Comparison of ENCODE assay signal across 16 cellular contexts in genomic region chrX:41785685-41786084, GRCh38.
DNase-seq lines count a peak whose midpoint lies in the region; ATAC-seq and TF ChIP-seq lines count a peak whose summit lies in the region.
"Had no signal": no experiment of that assay in that cellular context is flagged by ENCODE, and none has a peak within 500 bp of the region (broad histone marks: within the 10 kb centered on the region; RNA-seq: fewer than 3 reads in every experiment).

No MANE protein-coding gene starts in this region.

- no peaks in the 10 kb centered on the region for H3K9me3 Mint-ChIP-seq in chondrocyte (ENCODE audit: low read depth)

- H3K27ac ChIP-seq in OCI-LY3 (ENCODE audit: low read length): peak overlapping the region; percentile 59
- H3K27ac ChIP-seq: coronary artery, neutrophil, testis had no signal

- DNase-seq in activated CD4-positive, CD25-positive, alpha-beta regulatory T cell treated with anti-CD3 and anti-CD28 coated beads, Interleukin-2, amount 50 U/mL, for 72 hours: no peak
- DNase-seq in chondrocyte (ENCODE audit: low spot score): no peak
- DNase-seq in skeletal muscle cell (ENCODE audit: low read depth): peak; percentile 17
- DNase-seq in T-helper 9 cell: no peak
- DNase-seq: activated CD8-positive, alpha-beta memory T cell treated with anti-CD3 and anti-CD28 coated beads for 24 hours; KBM-7; NCI-H187; NCI-H524 treated with DMSO at 0.1 percent for 48 hours; testis had no signal

- H4K20me1 ChIP-seq in OCI-LY3 (ENCODE audit: insufficient read depth, low read length): no peaks in the 10 kb centered on the region

- H3K4me1 Mint-ChIP-seq in chondrocyte (ENCODE audit: low read depth): peaks cover 15% of the 10 kb centered on the region

- peak; percentile 87 to 88 for ATAC-seq in activated CD4-positive, CD25-positive, alpha-beta regulatory T cell treated with anti-CD3 and anti-CD28 coated beads, Interleukin-2, amount 50 U/mL, for 24 hours
- ATAC-seq in HG03045 (IDR thresholded peaks at IDR 0.05; ENCODE audit: unreplicated experiment) (no peak), GM21390 (IDR thresholded peaks at IDR 0.05; ENCODE audit: unreplicated experiment) (no peak)
- ATAC-seq: Right ventricle myocardium inferior had no signal

- no peak overlapping the region; the same call in 1 of the 2 replicates for H3K9ac ChIP-seq in OCI-LY3 (ENCODE audit: low read length)

- TF ChIP-seq CTCF in OCI-LY3 (IDR thresholded peaks at IDR 0.05; ENCODE audit: low read depth, low read length) (no peak), chondrocyte (IDR thresholded peaks at IDR 0.05) (no peak)

- peaks cover 34% of the 10 kb centered on the region for H3K4me1 ChIP-seq in OCI-LY3 (ENCODE audit: low read length)
- H3K4me1 ChIP-seq: testis had no signal

- H3K9me3 ChIP-seq in OCI-LY3 (ENCODE audit: insufficient read depth, low read length): no peaks in the 10 kb centered on the region
- H3K9me3 ChIP-seq: neutrophil, testis had no signal

- H3K36me3 Mint-ChIP-seq in chondrocyte (ENCODE audit: low read depth): peaks cover 5% of the 10 kb centered on the region

- peak overlapping the region; percentile 5 for H3K27ac Mint-ChIP-seq in chondrocyte (ENCODE audit: unreplicated experiment)

- no peak overlapping the region for H3K4me3 Mint-ChIP-seq in chondrocyte (ENCODE audit: unreplicated experiment)

- no peaks in the 10 kb centered on the region for H3K27me3 ChIP-seq in OCI-LY3 (ENCODE audit: low read depth, low read length)
- H3K27me3 ChIP-seq: neutrophil, testis had no signal

- H3K4me3 ChIP-seq in OCI-LY3 (ENCODE audit: low read length): no peak overlapping the region
- no peak overlapping the region for H3K4me3 ChIP-seq in skeletal muscle cell (ENCODE audit: low read depth, low read length)
- H3K4me3 ChIP-seq: coronary artery, testis had no signal

- H3K79me2 ChIP-seq in OCI-LY3 (ENCODE audit: low read length): no peaks in the 10 kb centered on the region; the same call in 1 of the 2 replicates

- H3K36me3 ChIP-seq in OCI-LY3 (replicated peaks; ENCODE audit: low read depth, low read length): peaks cover 7% of the 10 kb centered on the region
- H3K36me3 ChIP-seq: neutrophil had no signal

- no peaks in the 10 kb centered on the region for H3K27me3 Mint-ChIP-seq in chondrocyte (ENCODE audit: low read depth)

- H2AFZ ChIP-seq in OCI-LY3 (ENCODE audit: low read depth, low read length): no peak overlapping the region

- peak overlapping the region; percentile 40 for H3K4me2 ChIP-seq in OCI-LY3 (ENCODE audit: low read length)

Comparison
In these comparisons a context has a peak if more than half of its experiments do, and no peak if none do; other contexts are left out.
1. ATAC-seq: peak in activated CD4-positive, CD25-positive, alpha-beta regulatory T cell treated with anti-CD3 and anti-CD28 coated beads, Interleukin-2, amount 50 U/mL, for 24 hours (2 of 2); none in HG03045 (single experiment) and GM21390 (single experiment).